ENCODE assay signal across 8 cellular contexts in the genomic region with DNA sequence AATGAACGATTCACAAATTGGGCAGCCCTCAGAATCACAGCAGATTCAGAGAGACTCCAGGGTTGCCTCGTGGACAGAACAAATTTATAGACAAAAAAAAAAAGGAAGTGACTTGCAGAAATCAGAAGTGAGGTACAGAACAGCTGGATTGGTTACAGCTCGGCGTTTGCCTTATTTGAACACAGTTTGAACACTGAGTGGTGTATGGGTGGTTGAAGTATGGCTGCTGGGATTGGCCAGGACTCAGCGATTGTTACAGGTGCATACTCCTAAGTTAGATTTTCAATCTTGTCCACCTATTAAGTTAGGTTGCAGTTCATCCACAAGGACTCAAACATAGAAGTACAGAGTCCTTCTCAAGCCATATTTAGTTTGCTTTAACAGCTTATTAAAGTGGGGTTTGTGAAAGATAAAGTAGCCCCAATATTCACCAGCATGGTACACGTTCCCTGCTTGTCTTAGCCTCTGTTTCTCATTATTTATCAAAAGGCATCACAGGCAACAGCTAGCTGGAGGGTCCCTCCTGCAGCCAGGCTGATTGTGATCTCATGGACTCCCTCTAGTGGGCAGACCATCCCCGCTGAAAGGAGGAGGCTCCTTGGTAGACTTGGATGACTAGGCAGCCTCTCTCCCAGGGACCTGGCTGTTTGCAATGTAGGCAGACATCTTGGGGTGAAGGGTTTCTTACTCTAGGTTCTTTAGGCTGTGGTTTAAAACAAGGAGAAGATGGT. TPM values are rescaled to one million over a fixed set of nuclear protein-coding genes. Genes with fewer than 3 reads are reported as not detected.
A peak's percentile ranks its signal among the peaks of the same experiment; 100 is the strongest.
DNase-seq lines count a peak whose midpoint lies in the region; ATAC-seq and TF ChIP-seq lines count a peak whose summit lies in the region.

No MANE protein-coding gene starts in this region.

- no peaks in the 10 kb centered on the region for H3K9me3 ChIP-seq in naive thymus-derived CD4-positive, alpha-beta T cell (ENCODE audit: control insufficient read depth in 2 of 3, low read length in 3 of 3)
- no peaks in the 10 kb centered on the region for H3K9me3 ChIP-seq in thoracic aorta

- DNase-seq in AG04449 (ENCODE audit: low read depth, low spot score) (no peak), NCI-H146 (lab: John Stamatoyannopoulos, UW) (peak; percentile 57), epithelial cell of esophagus (ENCODE audit: low read depth) (peak; percentile 72), thoracic aorta (ENCODE audit: low spot score) (peak; percentile 65)
- peak; percentile 40 for DNase-seq in activated CD4-positive, CD25-positive, alpha-beta regulatory T cell treated with anti-CD3 and anti-CD28 coated beads, Interleukin-2, amount 50 U/mL, for 72 hours
- peak in 6 of 9 donors; percentile 1 to 34 (median 20) for DNase-seq in naive thymus-derived CD4-positive, alpha-beta T cell

- H3K4me3 Mint-ChIP-seq in naive thymus-derived CD4-positive, alpha-beta T cell, result no peak overlapping the region

- TF ChIP-seq CTCF in AG04449 (IDR thresholded peaks at IDR 0.05; ENCODE audit: insufficient read depth, low read length, missing control alignments) (peak; percentile 89), GM12875 (IDR thresholded peaks at IDR 0.05; ENCODE audit: borderline replicate concordance, insufficient read depth, low read depth, low read length) (peak; percentile 75), epithelial cell of esophagus (IDR thresholded peaks at IDR 0.05; ENCODE audit: insufficient read depth, low read depth, low read length, missing control alignments) (peak; percentile 83), thoracic aorta (IDR thresholded peaks at IDR 0.05) (peak; percentile 73)

- no peaks in the 10 kb centered on the region for H3K36me3 ChIP-seq in naive thymus-derived CD4-positive, alpha-beta T cell (ENCODE audit: control insufficient read depth in 2 of 3, insufficient read depth in 3 of 3, low read length in 3 of 3)
- no peaks in the 10 kb centered on the region for H3K36me3 ChIP-seq in thoracic aorta

- intact Hi-C loops in naive thymus-derived CD4-positive, alpha-beta T cell (cut with micrococcal nuclease), result loop anchor here (2.0 to 5.0 kb wide), 3 partner anchors 225 to 276 kb away; no protein-coding TSS in a partner anchor

- H3K27ac Mint-ChIP-seq in naive thymus-derived CD4-positive, alpha-beta T cell, result no peak overlapping the region

- ATAC-seq in naive thymus-derived CD4-positive, alpha-beta T cell, result peak; percentile 73
- ATAC-seq in thoracic aorta (ENCODE audit: insufficient number of reproducible peaks, low FRiP score, low read depth) (peak; percentile 72), GM21390 (IDR thresholded peaks at IDR 0.05; ENCODE audit: unreplicated experiment) (no peak)

- peaks cover 0 to 16% (median 5%) of the 10 kb centered on the region in 11 donors for H3K9me3 Mint-ChIP-seq in naive thymus-derived CD4-positive, alpha-beta T cell

- no peaks in the 10 kb centered on the region for H3K4me1 ChIP-seq in naive thymus-derived CD4-positive, alpha-beta T cell (ENCODE audit: control insufficient read depth in 2 of 2, insufficient read depth in 2 of 2, low read length in 2 of 2)
- peaks cover 0 to 15% of the 10 kb centered on the region in 2 donors for H3K4me1 ChIP-seq in thoracic aorta (ENCODE audit: control insufficient read depth in 1 of 2, low read depth in 2 of 2)

- H3K4me1 Mint-ChIP-seq in naive thymus-derived CD4-positive, alpha-beta T cell, result no peaks in the 10 kb centered on the region

- H3K4me3 ChIP-seq in AG04449 (ENCODE audit: low read depth, low read length), result no peak overlapping the region
- no peak overlapping the region for H3K4me3 ChIP-seq in GM12875 (ENCODE audit: low read depth, low read length)
- H3K4me3 ChIP-seq in epithelial cell of esophagus (ENCODE audit: low read length), result no peak overlapping the region
- no peak overlapping the region for H3K4me3 ChIP-seq in naive thymus-derived CD4-positive, alpha-beta T cell (ENCODE audit: low read length)
- no peak overlapping the region for H3K4me3 ChIP-seq in thoracic aorta

- CTCF ChIA-PET in AG04449 (lab: Yijun Ruan, JAX), result interaction anchor here (0.7 to 6.4 kb wide), 26 partner anchors 10 to 275 kb away, joined by 3 to 76 read pairs (median 4); partner anchors contain the start of gene CFAP100
- CTCF ChIA-PET in naive thymus-derived CD4-positive, alpha-beta T cell (lab: Charles Lee), result interaction anchor here (1.8 kb wide), 1 partner anchor 10 kb away, joined by 5 read pairs; no protein-coding TSS in a partner anchor

- no peaks in the 10 kb centered on the region for H3K36me3 Mint-ChIP-seq in naive thymus-derived CD4-positive, alpha-beta T cell

- POLR2A ChIA-PET in AG04449 (lab: Yijun Ruan, JAX), result no interaction called here
- POLR2A ChIA-PET in naive thymus-derived CD4-positive, alpha-beta T cell (lab: Charles Lee), result no interaction called here

- no peak overlapping the region for H3K27ac ChIP-seq in naive thymus-derived CD4-positive, alpha-beta T cell (ENCODE audit: low read depth, low read length)
- H3K27ac ChIP-seq in thoracic aorta, result peak overlapping the region in 1 of 2 donors; percentile 6

- H3K27me3 Mint-ChIP-seq in naive thymus-derived CD4-positive, alpha-beta T cell, result peaks cover 9 to 27% (median 15%) of the 10 kb centered on the region in 5 donors

- no peaks in the 10 kb centered on the region for H3K27me3 ChIP-seq in naive thymus-derived CD4-positive, alpha-beta T cell (ENCODE audit: control insufficient read depth in 2 of 2, insufficient read depth in 2 of 2, low read length in 2 of 2)
- no peaks in the 10 kb centered on the region for H3K27me3 ChIP-seq in thoracic aorta (replicated peaks; ENCODE audit: insufficient read depth)

RNA-seq across cellular contexts. Expression of gene ALDH1L1, which starts 17.6 kb away (rescaled TPM):
- total RNA-seq in naive thymus-derived CD4-positive, alpha-beta T cell, result not detected
- not detected for polyA plus RNA-seq in naive thymus-derived CD4-positive, alpha-beta T cell
- total RNA-seq in thoracic aorta, result 10 to 100 TPM; 50.2 to 62.5 TPM

Comparison
In these comparisons a context has a peak if more than half of its experiments do, and no peak if none do; other contexts are left out.
1. RNA of gene ALDH1L1, which starts 17.6 kb away (total RNA-seq): 50.2 to 62.5 TPM in thoracic aorta; not detected in naive thymus-derived CD4-positive, alpha-beta T cell; every median in the first group is over 10 times any median in the second.
2. Peak in every context shown above with its lines, with median percentiles within 50 percentile points of each other: CTCF ChIP-seq.